ENCODE assay signal across 17 cellular contexts in the genomic region with DNA sequence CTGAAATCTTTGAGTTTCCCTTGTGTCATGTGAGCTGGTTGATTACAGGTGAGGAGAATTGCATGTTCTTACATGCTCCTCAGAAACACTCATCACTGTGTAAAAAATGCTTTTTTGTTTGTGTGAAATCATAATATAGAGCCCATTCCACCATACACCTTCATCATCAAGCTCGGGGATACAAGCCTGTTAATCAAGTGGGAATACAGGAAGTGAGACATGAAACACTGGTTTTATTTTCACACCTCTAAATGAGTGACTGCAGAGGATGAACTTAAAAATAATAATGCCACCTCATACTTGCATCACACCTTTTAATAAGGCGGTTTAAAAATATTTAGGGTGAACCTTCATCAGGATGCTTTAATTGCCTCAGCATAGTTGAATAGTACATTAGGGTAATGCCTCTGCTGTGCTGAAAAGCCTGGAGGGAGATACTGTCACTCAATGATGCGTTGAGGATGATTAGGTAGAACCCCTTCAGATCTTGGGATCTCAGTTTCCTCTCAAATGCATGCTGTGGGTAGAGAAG.
DNase-seq lines count a peak whose midpoint lies in the region; ATAC-seq and TF ChIP-seq lines count a peak whose summit lies in the region.
"Had no signal": no experiment of that assay in that cellular context is flagged by ENCODE, and none has a peak within 500 bp of the region (broad histone marks: within the 10 kb centered on the region; RNA-seq: fewer than 3 reads in every experiment).

No MANE protein-coding gene starts in this region.

- no peak for TF ChIP-seq CTCF in GM10266 (IDR thresholded peaks at IDR 0.05; ENCODE audit: control insufficient read depth, insufficient read depth, low read depth, missing control alignments)

- ATAC-seq in GM18907 (IDR thresholded peaks at IDR 0.05; ENCODE audit: unreplicated experiment) (peak; percentile 51), GM21737 (IDR thresholded peaks at IDR 0.05; ENCODE audit: unreplicated experiment) (peak; percentile 63), HG03442 (IDR thresholded peaks at IDR 0.05; ENCODE audit: unreplicated experiment) (peak; percentile 74)
- ATAC-seq: mucosa of descending colon; stimulated activated naive CD8-positive, alpha-beta T cell treated with anti-CD3 and anti-CD28 coated beads, Interleukin-15, amount 100 ng/mL, for 72 hours had no signal

- DNase-seq in GM10266 (ENCODE audit: extremely low spot score) (peak; percentile 31), NCI-H748 (lab: John Stamatoyannopoulos, UW; ENCODE audit: unreplicated experiment) (no peak), NCI-H128 (lab: John Stamatoyannopoulos, UW; ENCODE audit: unreplicated experiment) (no peak), DMS 273 (lab: John Stamatoyannopoulos, UW; ENCODE audit: unreplicated experiment) (no peak), NCI-H2081 (lab: John Stamatoyannopoulos, UW) (no peak)
- DNase-seq: DMS 273 treated with DMSO at 0.1 percent for 48 hours; dorsolateral prefrontal cortex; left ventricle myocardium inferior; MM.1S; mucosa of descending colon; NCI-H187; NCI-H526; SJCRH30; stimulated activated naive CD8-positive, alpha-beta T cell treated with anti-CD3 and anti-CD28 coated beads, Interleukin-15, amount 100 ng/mL, for 72 hours had no signal
